In genomic region chr1:159056069-159056698, GRCh38 we compare ENCODE assay signal across 1 cellular context.
A peak's percentile ranks its signal among the peaks of the same experiment; 100 is the strongest.
TF ChIP-seq lines count a peak whose summit lies in the region.

No MANE protein-coding gene starts in this region.

TF ChIP-seq in GM23338, 12 proteins besides CTCF, POLR2A, EP300 and RAD21 (continued from another document):
- peak; percentile 65; the same call in 1 of the 2 replicates for TF ChIP-seq ZNF462 (CRISPR knock-in tag; IDR thresholded peaks at IDR 0.05)
